1 cellular context compared by ENCODE assay signal in genomic region chr1:216500273-216500967, GRCh38.
TF ChIP-seq lines count a peak whose summit lies in the region.

No MANE protein-coding gene starts in this region.

TF ChIP-seq in HepG2, 621 proteins besides CTCF, POLR2A, EP300 and RAD21 (continued from another document):
- TF ChIP-seq ZNF280D (CRISPR knock-in tag; IDR thresholded peaks at IDR 0.05) (no peak), ZKSCAN1 (IDR thresholded peaks at IDR 0.05; ENCODE audit: low read length) (no peak), ZNF740 (CRISPR knock-in tag; IDR thresholded peaks at IDR 0.05) (no peak), HNRNPUL1 (IDR thresholded peaks at IDR 0.05; ENCODE audit: low read depth, low read length) (0 out of 2 replicates have a peak, but pooled peaks have one; percentile 25), ZNF24 (IDR thresholded peaks at IDR 0.05) (no peak), ZNF335 (CRISPR knock-in tag; IDR thresholded peaks at IDR 0.05) (no peak)
